ENCODE assay signal across 8 cellular contexts in genomic region chr15:40105517-40106202, GRCh38. TPM values are rescaled to one million over a fixed set of nuclear protein-coding genes. Genes with fewer than 3 reads are reported as not detected.
A peak's percentile ranks its signal among the peaks of the same experiment; 100 is the strongest.
DNase-seq lines count a peak whose midpoint lies in the region; ATAC-seq, FAIRE-seq and TF ChIP-seq lines count a peak whose summit lies in the region.

No MANE protein-coding gene starts in this region.

- H3K4me3 ChIP-seq in GM08714 (ENCODE audit: low read length) = peak overlapping the region; percentile 16; the same call in 1 of the 2 replicates
- no peak overlapping the region for H3K4me3 ChIP-seq in IMR-90 (ENCODE audit: insufficient read depth, low read depth, low read length)
- peak overlapping the region; percentile 73 for H3K4me3 ChIP-seq in GM12878
- no peak overlapping the region for H3K4me3 ChIP-seq in psoas muscle

- no peak overlapping the region for H3K56ac ChIP-seq in IMR-90 (ENCODE audit: extremely low read depth, insufficient read depth, low read length)

- in situ Hi-C loops in IMR-90 (cut with MboI; ENCODE audit: low sequenced_read_pairs) = no loop called here
- in situ Hi-C loops in GM12878 (cut with MboI) = loop anchor here (10.0 kb wide), 3 partner anchors 51 to 321 kb away; partner anchors contain the start of genes EIF2AK4 and FSIP1

- CTCF ChIA-PET in IMR-90 (lab: Yijun Ruan, JAX) = interaction anchor here (0.8 to 2.1 kb wide), 10 partner anchors 9 to 104 kb away, joined by 3 to 26 read pairs (median 5); no protein-coding TSS in a partner anchor
- CTCF ChIA-PET in GM12878 (lab: Yijun Ruan, JAX) = interaction anchor here (0.8 to 19.0 kb wide), 30 partner anchors 8 to 317 kb away, joined by 3 to 776 read pairs (median 10); partner anchors contain the start of genes BUB1B, PAK6 and SRP14

- no peaks in the 10 kb centered on the region for H4K20me1 ChIP-seq in IMR-90 (ENCODE audit: insufficient read depth, low read length)
- no peaks in the 10 kb centered on the region for H4K20me1 ChIP-seq in GM12878 (ENCODE audit: control insufficient read depth, insufficient read depth)

- no peaks in the 10 kb centered on the region; the same call in 1 of the 2 replicates for H3K36me3 ChIP-seq in IMR-90 (ENCODE audit: control insufficient read depth, insufficient read depth, low read length)
- no peaks in the 10 kb centered on the region; a peak in 2 of 4 replicates for H3K36me3 ChIP-seq in GM12878 (ENCODE audit: control insufficient read depth in 2 of 2, insufficient read depth in 2 of 2, low read length in 1 of 2)
- no peaks in the 10 kb centered on the region for H3K36me3 ChIP-seq in psoas muscle (ENCODE audit: insufficient read depth in 1 of 2, low read depth in 1 of 2)

- H3K4me2 ChIP-seq in IMR-90 (ENCODE audit: low read depth, low read length) (no peak overlapping the region; the same call in 1 of the 2 replicates), GM12878 (ENCODE audit: control insufficient read depth, insufficient read depth) (peak overlapping the region; percentile 96)

- H3K79me1 ChIP-seq in IMR-90 (ENCODE audit: low read depth in 1 of 2, low read length in 2 of 2) = peaks cover 3 to 74% of the 10 kb centered on the region in 2 experiments; a peak in 3 of 4 replicates

- DNase-seq in IMR-90 = no peak
- DNase-seq in GM12878 (ENCODE audit: low read depth, low spot score) = no peak
- DNase-seq in psoas muscle = no peak
- DNase-seq in GOT3 (lab: John Stamatoyannopoulos, UW) = no peak
- DNase-seq in NCI-H345 treated with DMSO at 0.1 percent for 48 hours (lab: John Stamatoyannopoulos, UW; ENCODE audit: unreplicated experiment) = no peak
- DNase-seq in erythroblast (lab: John Stamatoyannopoulos, UW) = no peak

- H3K9me3 ChIP-seq in IMR-90 (ENCODE audit: control insufficient read depth, insufficient read depth, low read length) (no peaks in the 10 kb centered on the region), GM12878 (replicated peaks; ENCODE audit: control insufficient read depth, insufficient read depth, low read length) (no peaks in the 10 kb centered on the region), psoas muscle (no peaks in the 10 kb centered on the region)

- peak overlapping the region; percentile 90; the same call in 1 of the 2 replicates for H2BK20ac ChIP-seq in IMR-90 (ENCODE audit: low read depth, low read length)

- RAD21 ChIA-PET in GM12878 (lab: Charles Lee; ENCODE audit: unreplicated experiment) = interaction anchor here (0.7 to 24.6 kb wide), 19 partner anchors 9 to 440 kb away, joined by 3 to 903 read pairs (median 13); partner anchors contain the start of genes BUB1B and SRP14

- H3K4me1 ChIP-seq in IMR-90 (ENCODE audit: control insufficient read depth, insufficient read depth, low read length) = peaks cover 47% of the 10 kb centered on the region
- H3K4me1 ChIP-seq in GM12878 (ENCODE audit: control insufficient read depth, insufficient read depth, low read length) = peaks cover 72% of the 10 kb centered on the region
- peaks cover 67% of the 10 kb centered on the region for H3K4me1 ChIP-seq in psoas muscle

- H3K27me3 ChIP-seq in IMR-90 (ENCODE audit: control insufficient read depth, insufficient read depth, low read length) (no peaks in the 10 kb centered on the region), GM12878 (replicated peaks in 1 of 2; ENCODE audit: control insufficient read depth in 2 of 2, insufficient read depth in 2 of 2, low read length in 1 of 2) (no peaks in the 10 kb centered on the region), psoas muscle (ENCODE audit: insufficient read depth in 3 of 3, low read length in 2 of 3) (no peaks in the 10 kb centered on the region)

- H2AK9ac ChIP-seq in IMR-90 (replicated peaks; ENCODE audit: low read depth, low read length, poor library complexity) = peak overlapping the region; percentile 59

- intact Hi-C loops in IMR-90 (cut with micrococcal nuclease) = loop anchor here (5.0 to 10.0 kb wide), 2 partner anchors 167 to 321 kb away; partner anchors contain the start of gene FSIP1
- intact Hi-C loops in GM12878 (cut with micrococcal nuclease; ENCODE audit: unreplicated experiment) = loop anchor here (1.0 to 10.0 kb wide), 5 partner anchors 41 to 318 kb away; partner anchors contain the start of gene EIF2AK4
- intact Hi-C loops in psoas muscle (cut with DNase I) = loop anchor here in 1 of 2 donors (2.0 to 10.0 kb wide), 3 partner anchors 37 to 321 kb away; partner anchors contain the start of gene FSIP1

- peak overlapping the region; percentile 65 for H2AK5ac ChIP-seq in IMR-90 (ENCODE audit: low read depth, low read length)

- no peak overlapping the region for H3K18ac ChIP-seq in IMR-90 (ENCODE audit: low read depth, low read length)

- peak; percentile 18 for FAIRE-seq in GM12878 (lab: Jason Lieb, UNC)

- TF ChIP-seq EP300 in GM12878 (IDR thresholded peaks at IDR 0.05; ENCODE audit: borderline replicate concordance in 1 of 2, control insufficient read depth in 1 of 2, low read depth in 2 of 2, low read length in 2 of 2) = no peak

- H3K9ac ChIP-seq in IMR-90 (ENCODE audit: low read depth, low read length) (no peak overlapping the region), GM12878 (ENCODE audit: control insufficient read depth, insufficient read depth, low read length) (peak overlapping the region; percentile 74)

- dilution Hi-C loops in IMR-90 (cut with HindIII; ENCODE audit: low sequenced_read_pairs, unreplicated experiment) = no loop called here

- H4K8ac ChIP-seq in IMR-90 (ENCODE audit: low read depth in 2 of 2, low read length in 2 of 2) = peak overlapping the region in 1 of 2 experiments; percentile 91; a peak in 1 of 4 replicates

- H4K91ac ChIP-seq in IMR-90 (ENCODE audit: insufficient read depth, low read depth, low read length) = peak overlapping the region; percentile 81; the same call in 1 of the 2 replicates

- no peak for TF ChIP-seq CTCF in IMR-90 (conservative IDR thresholded peaks at IDR 0.05; ENCODE audit: low read depth, low read length)
- no peak for TF ChIP-seq CTCF in GM12878 (IDR thresholded peaks at IDR 0.05 in 2 of 3, conservative IDR thresholded peaks at IDR 0.05 in 1 of 3; ENCODE audit: control insufficient read depth in 2 of 3, extremely low read depth in 1 of 3, insufficient read depth in 1 of 3, low read depth in 3 of 3, low read length in 3 of 3)
- no peak for TF ChIP-seq CTCF in psoas muscle (IDR thresholded peaks at IDR 0.05)

- H3K79me2 ChIP-seq in GM12878 (ENCODE audit: control insufficient read depth, insufficient read depth, low read length) = peaks cover 49% of the 10 kb centered on the region

- SMC1A ChIA-PET in GM12878 (lab: Charles Lee; ENCODE audit: uncharacterized antibody, unreplicated experiment) = interaction anchor here (0.9 to 29.7 kb wide), 19 partner anchors 8 to 317 kb away, joined by 3 to 1082 read pairs (median 8); partner anchors contain the start of genes BUB1B, EIF2AK4 and SRP14

- TF ChIP-seq RAD21 in IMR-90 (IDR thresholded peaks at IDR 0.05; ENCODE audit: low read length) = no peak
- TF ChIP-seq RAD21 in GM12878 (IDR thresholded peaks at IDR 0.05; ENCODE audit: insufficient read depth, low read depth, low read length) = no peak

- no peak overlapping the region for H3K23ac ChIP-seq in IMR-90 (ENCODE audit: low read depth, low read length)

- ATAC-seq in IMR-90 (ENCODE audit: low read depth) (no peak), GM12878 (peak; percentile 12), psoas muscle (no peak), HG03108 (IDR thresholded peaks at IDR 0.05; ENCODE audit: unreplicated experiment) (no peak)

- no peak overlapping the region for H4K5ac ChIP-seq in IMR-90 (ENCODE audit: low read depth, low read length)

- no peak overlapping the region for H2BK5ac ChIP-seq in IMR-90 (ENCODE audit: low read depth, low read length, poor library complexity, severe bottlenecking)

- peak overlapping the region; percentile 87; the same call in 1 of the 2 replicates for H2BK120ac ChIP-seq in IMR-90 (ENCODE audit: low read depth, low read length)

- peak overlapping the region; percentile 89 for H3K4ac ChIP-seq in IMR-90 (ENCODE audit: low read depth, low read length)

- POLR2A ChIA-PET in IMR-90 (lab: Charles Lee; ENCODE audit: unreplicated experiment) = no interaction called here
- POLR2A ChIA-PET in GM12878 (lab: Charles Lee) = interaction anchor here (0.8 to 17.1 kb wide), 14 partner anchors 8 to 169 kb away, joined by 3 to 307 read pairs (median 15); partner anchors contain the start of genes BUB1B and SRP14

- H2AFZ ChIP-seq in IMR-90 (replicated peaks; ENCODE audit: low read length, poor library complexity) = no peak overlapping the region
- peak overlapping the region; percentile 9; the same call in 1 of the 2 replicates for H2AFZ ChIP-seq in GM12878 (ENCODE audit: control insufficient read depth, low read depth, low read length)

- TF ChIP-seq POLR2A in IMR-90 (IDR thresholded peaks at IDR 0.05; ENCODE audit: low read depth, low read length) (no peak), GM12878 (IDR thresholded peaks at IDR 0.05; ENCODE audit: low read depth, low read length) (peak; percentile 83), erythroblast (IDR thresholded peaks at IDR 0.05; ENCODE audit: low read length) (no peak)

- H3K14ac ChIP-seq in IMR-90 (replicated peaks; ENCODE audit: low read depth, low read length) = peak overlapping the region; percentile 61; the same call in 1 of the 2 replicates

- peak overlapping the region; percentile 57; the same call in 1 of the 3 replicates for H2BK15ac ChIP-seq in IMR-90 (ENCODE audit: low read depth, low read length)

- WGBS in IMR-90 (ENCODE audit: extremely low coverage in 2 of 2, insufficient read length in 1 of 2), 2 experiments = 100% methylated on average over 3 of the region's 9 CpGs; no CpG with 5 or more reads in 1 of the 2 experiments
- WGBS in GM12878 (ENCODE audit: insufficient coverage, insufficient replicate concordance, low lambda C conversion rate, missing lambda C conversion rate) = 28% methylated on average over 8 of the region's 9 CpGs
- 89 to 92% (median 89%) methylated on average over 8 to 9 of the region's 9 CpGs for WGBS in psoas muscle, 3 donors

- BruUV-seq in IMR-90 (replicated peaks; lab: Mats Ljungman, UMichigan) (no TSS peak), GM12878 (replicated peaks; lab: Mats Ljungman, UMichigan) (TSS peak; percentile 92)

- peaks cover 62% of the 10 kb centered on the region for H3K9me1 ChIP-seq in IMR-90 (ENCODE audit: insufficient read depth, low read length)

- H3K27ac ChIP-seq in IMR-90 (ENCODE audit: insufficient read depth, low read length) (no peak overlapping the region), GM12878 (ENCODE audit: control insufficient read depth, insufficient read depth) (peak overlapping the region; percentile 96), psoas muscle (peak overlapping the region; percentile 93)

RNA-seq across cellular contexts. Expression of gene BMF, which starts 3.0 kb away (rescaled TPM):
- total RNA-seq in IMR-90 (2012; rRNA removed) (1.7 and 2.9 TPM in 2 replicates), GM12878 (2014; rRNA removed) (17.3 and 19.2 TPM in 2 replicates), GM12878 (2014; rRNA removed; fragmentation: Illumina TruSeq; extraction: Trizol) (16.4 and 20.1 TPM in 2 replicates), GM12878 (2021) (34.9 and 35.7 TPM in 2 replicates), psoas muscle (1 to 10 TPM; 1.5 to 5.9 (median 3.7) TPM)
- polyA plus RNA-seq in IMR-90 (2012; rRNA removed) (2.4 and 2.8 TPM in 2 replicates), GM12878 (2011; rRNA removed) (14.7 and 22.1 TPM in 2 replicates), GM12878 (2014; fragmentation: Illumina TruSeq; extraction: Trizol) (17.4 and 23.8 TPM in 2 replicates), GM12878 (2014; fragmentation: Nextera tagmentation; extraction: Ambion mirVana) (1 to 10 TPM in 1 of 2 experiments, under 1 TPM in 1; 0.82 to 1.3 TPM), GM12878 (2014; rRNA removed) (26.8 and 27.5 TPM in 2 replicates), GM12878 (2016; fragmentation: Nextera tagmentation; extraction: Ambion mirVana) (1 to 10 TPM; 4.0 to 4.2 TPM), psoas muscle (1 to 10 TPM in 2 of 3 donors, under 1 TPM in 1; 0.65 to 7.2 (median 3.4) TPM)
- polyA plus RNA-seq in IMR-90 (2012; cell fraction: cytosol; rRNA removed) = 0.80 and 1.8 TPM in 2 replicates
- 6.6 and 11.7 TPM in 2 replicates for polyA plus RNA-seq in IMR-90 (2012; cell fraction: nucleus; rRNA removed; ENCODE audit: low replicate concordance)
- total RNA-seq in GM12878 (2013; cell fraction: nucleolus; rRNA removed) = 43.4 and 50.5 TPM in 2 replicates
- polyA plus RNA-seq in GM12878 (2011; ENCODE audit: low read depth) = 20.0 TPM
- 27.1 and 27.9 TPM in 2 replicates for polyA plus RNA-seq in GM12878 (2011; cell fraction: cytosol; rRNA removed)
- polyA plus RNA-seq in GM12878 (2011; cell fraction: nucleus; rRNA removed) = 24.6 and 24.9 TPM in 2 replicates
- polyA plus RNA-seq in GM12878 (2012) = 26.9 and 30.0 TPM in 2 replicates
- 21.4 and 35.2 TPM in 2 replicates for polyA minus RNA-seq in GM12878 (2011; rRNA and poly(A)+ RNA removed)
- polyA minus RNA-seq in GM12878 (2011; cell fraction: cytosol; rRNA and poly(A)+ RNA removed) = 8.8 and 9.4 TPM in 2 replicates
- 9.3 and 14.4 TPM in 2 replicates for polyA minus RNA-seq in GM12878 (2011; cell fraction: nucleus; rRNA and poly(A)+ RNA removed)

RNA-seq across cellular contexts. Expression of gene BUB1B, which starts 55.2 kb away (rescaled TPM):
- 24.7 and 31.9 TPM in 2 replicates for total RNA-seq in IMR-90 (2012; rRNA removed)
- polyA plus RNA-seq in IMR-90 (2012; rRNA removed) = 13.6 and 15.6 TPM in 2 replicates
- 2.7 and 7.3 TPM in 2 replicates for polyA plus RNA-seq in IMR-90 (2012; cell fraction: cytosol; rRNA removed)
- 6.6 and 28.4 TPM in 2 replicates for polyA plus RNA-seq in IMR-90 (2012; cell fraction: nucleus; rRNA removed; ENCODE audit: low replicate concordance)
- 142 and 156 TPM in 2 replicates for total RNA-seq in GM12878 (2013; cell fraction: nucleolus; rRNA removed)
- total RNA-seq in GM12878 (2014; rRNA removed) = 78.9 and 95.3 TPM in 2 replicates
- total RNA-seq in GM12878 (2014; rRNA removed; fragmentation: Illumina TruSeq; extraction: Trizol) = 92.6 and 95.4 TPM in 2 replicates
- total RNA-seq in GM12878 (2021) = 71.6 and 78.4 TPM in 2 replicates
- polyA plus RNA-seq in GM12878 (2011; ENCODE audit: low read depth) = 29.4 TPM
- polyA plus RNA-seq in GM12878 (2011; rRNA removed) = 84.4 and 105 TPM in 2 replicates
- polyA plus RNA-seq in GM12878 (2011; cell fraction: cytosol; rRNA removed) = 35.8 and 36.0 TPM in 2 replicates
- polyA plus RNA-seq in GM12878 (2011; cell fraction: nucleus; rRNA removed) = 97.5 and 112 TPM in 2 replicates
- 25.4 and 35.5 TPM in 2 replicates for polyA plus RNA-seq in GM12878 (2012)
- polyA plus RNA-seq in GM12878 (2014; fragmentation: Illumina TruSeq; extraction: Trizol) = 98.6 and 126 TPM in 2 replicates
- 10 to 100 TPM; 29.1 to 38.6 TPM for polyA plus RNA-seq in GM12878 (2014; fragmentation: Nextera tagmentation; extraction: Ambion mirVana)
- polyA plus RNA-seq in GM12878 (2014; rRNA removed) = 66.7 and 79.6 TPM in 2 replicates
- polyA plus RNA-seq in GM12878 (2016; fragmentation: Nextera tagmentation; extraction: Ambion mirVana) = 10 to 100 TPM; 73.1 to 75.6 TPM
- 53.6 and 55.4 TPM in 2 replicates for polyA minus RNA-seq in GM12878 (2011; rRNA and poly(A)+ RNA removed)
- 18.8 and 28.1 TPM in 2 replicates for polyA minus RNA-seq in GM12878 (2011; cell fraction: cytosol; rRNA and poly(A)+ RNA removed)
- 39.4 and 86.6 TPM in 2 replicates for polyA minus RNA-seq in GM12878 (2011; cell fraction: nucleus; rRNA and poly(A)+ RNA removed)
- 1 to 10 TPM in 1 of 4 donors, under 1 TPM in 1, not detected in 2; 0.71 to 1.0 TPM for total RNA-seq in psoas muscle
- under 1 TPM in 2 of 3 donors, not detected in 1; 0.10 to 0.42 TPM for polyA plus RNA-seq in psoas muscle

Comparison
In these comparisons a context has a peak if more than half of its experiments do, and no peak if none do; other contexts are left out.
1. H3K4me3 ChIP-seq: peak in GM08714 (single experiment) and GM12878 (single experiment); none in IMR-90 (single experiment) and psoas muscle (single experiment).
2. RNA of gene BUB1B, which starts 55.2 kb away (total RNA-seq): 71.6 to 156 TPM in GM12878 and 24.7 to 31.9 TPM in IMR-90; 0.71 to 1.0 TPM in psoas muscle; every median in the first group is over 10 times any median in the second.